In genomic region chr7:818031-818699, GRCh38 we compare ENCODE assay signal across 8 cellular contexts. TPM values are rescaled to one million over a fixed set of nuclear protein-coding genes. Genes with fewer than 3 reads are reported as not detected.
DNase-seq lines count a peak whose midpoint lies in the region; ATAC-seq and TF ChIP-seq lines count a peak whose summit lies in the region.

No MANE protein-coding gene starts in this region.

- H3K9me3 ChIP-seq in heart right ventricle: no peaks in the 10 kb centered on the region

- TF ChIP-seq CTCF in heart right ventricle (IDR thresholded peaks at IDR 0.05) (peak in 8 of 9 donors; percentile 14 to 46 (median 30)), endothelial cell (IDR thresholded peaks at IDR 0.05; ENCODE audit: unreplicated experiment) (peak; percentile 72), retinal pigment epithelial cell (conservative IDR thresholded peaks at IDR 0.05; ENCODE audit: low read depth, low read length) (peak; percentile 42)

- peak overlapping the region in 6 of 10 donors; percentile 82 to 91 (median 84) for H3K4me3 ChIP-seq in heart right ventricle
- no peak overlapping the region for H3K4me3 ChIP-seq in retinal pigment epithelial cell (ENCODE audit: low read length)

- H3K27me3 ChIP-seq in heart right ventricle: peaks cover 0 to 11% (median 0%) of the 10 kb centered on the region in 7 donors

- H3K4me1 Mint-ChIP-seq in endothelial cell (ENCODE audit: unreplicated experiment): peaks cover 40% of the 10 kb centered on the region

- H3K4me1 ChIP-seq in heart right ventricle: peaks cover 10 to 87% (median 63%) of the 10 kb centered on the region in 9 donors

- 69 to 78% methylated on average over 8 of the region's 8 CpGs for WGBS in heart right ventricle, 2 donors

- peaks cover 21% of the 10 kb centered on the region for H3K36me3 Mint-ChIP-seq in endothelial cell (ENCODE audit: low read depth, unreplicated experiment)

- peak overlapping the region in 1 of 10 donors; percentile 86 for H3K27ac ChIP-seq in heart right ventricle

- H3K27ac Mint-ChIP-seq in endothelial cell (ENCODE audit: unreplicated experiment): peak overlapping the region; percentile 97

- no peaks in the 10 kb centered on the region for H3K9me3 Mint-ChIP-seq in endothelial cell (ENCODE audit: unreplicated experiment)

- peaks cover 0 to 6% (median 0%) of the 10 kb centered on the region in 9 donors for H3K36me3 ChIP-seq in heart right ventricle

- intact Hi-C loops in heart right ventricle (cut with DNase I): no loop called here
- intact Hi-C loops in left ventricle myocardium superior (cut with micrococcal nuclease): no loop called here

- peaks cover 11% of the 10 kb centered on the region for H3K27me3 Mint-ChIP-seq in endothelial cell (ENCODE audit: unreplicated experiment)

- H3K4me3 Mint-ChIP-seq in endothelial cell (ENCODE audit: unreplicated experiment): peak overlapping the region; percentile 98

- DNase-seq in heart right ventricle (no peak), left ventricle myocardium superior (no peak), RKO (ENCODE audit: low spot score) (peak; percentile 75), endothelial cell (ENCODE audit: low spot score) (no peak), retinal pigment epithelial cell (ENCODE audit: low read depth) (no peak)

- ATAC-seq in heart right ventricle (no peak), left ventricle myocardium superior (no peak), HG02759 (IDR thresholded peaks at IDR 0.05; ENCODE audit: unreplicated experiment) (no peak), HG02798 (IDR thresholded peaks at IDR 0.05; ENCODE audit: poor library complexity, unreplicated experiment) (no peak), GM21529 (IDR thresholded peaks at IDR 0.05; ENCODE audit: unreplicated experiment) (no peak)

RNA-seq across cellular contexts. Expression of gene SUN1, which starts 14.1 kb away (rescaled TPM):
- 100 to 1,000 TPM; 129 to 211 (median 183) TPM for total RNA-seq in heart right ventricle
- 100 to 1,000 TPM in 1 of 2 donors, 10 to 100 TPM in 1; 69.2 to 203 TPM for polyA plus RNA-seq in heart right ventricle
- 186 TPM for total RNA-seq in left ventricle myocardium superior
- 150 TPM for total RNA-seq in endothelial cell (ENCODE audit: unreplicated experiment)

RNA-seq across cellular contexts. Expression of gene GET4, which starts 58.2 kb away (rescaled TPM):
- total RNA-seq in heart right ventricle (10 to 100 TPM; 14.7 to 25.0 (median 20.4) TPM), left ventricle myocardium superior (20.6 TPM), endothelial cell (ENCODE audit: unreplicated experiment) (61.3 TPM)
- polyA plus RNA-seq in heart right ventricle: 10 to 100 TPM; 32.8 to 38.6 TPM
